In the genomic region with DNA sequence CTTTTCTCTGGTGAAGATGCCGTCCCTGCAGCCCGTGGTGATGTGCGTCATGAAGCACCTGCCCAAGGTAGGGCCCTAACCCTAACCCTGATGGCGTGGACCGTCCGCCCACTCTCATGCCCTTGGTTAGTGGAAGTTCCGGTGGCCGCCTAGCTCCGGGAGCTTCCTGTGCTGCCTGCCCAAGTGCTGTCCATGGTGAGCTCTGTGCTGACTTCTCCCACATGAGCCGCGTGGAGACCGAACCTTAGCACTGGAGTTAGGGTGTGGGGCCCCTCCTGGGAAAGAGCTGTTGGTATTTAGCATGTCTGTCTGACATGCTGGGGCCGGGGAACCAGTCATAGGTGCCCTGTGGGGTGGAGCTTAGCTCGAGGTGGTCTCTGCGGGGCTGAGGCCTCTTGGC, we compare ENCODE assay signal across 9 cellular contexts. TPM values are rescaled to one million over a fixed set of nuclear protein-coding genes. Genes with fewer than 3 reads are reported as not detected.
DNase-seq lines count a peak whose midpoint lies in the region; ATAC-seq, FAIRE-seq and TF ChIP-seq lines count a peak whose summit lies in the region.
"Had no signal": no experiment of that assay in that cellular context is flagged by ENCODE, and none has a peak within 500 bp of the region (broad histone marks: within the 10 kb centered on the region; RNA-seq: fewer than 3 reads in every experiment).

No MANE protein-coding gene starts in this region.

- peak overlapping the region; percentile 84 to 91 (median 86) for H3K4me3 Mint-ChIP-seq in brain

- no peaks in the 10 kb centered on the region for H3K9me3 ChIP-seq in mucosa of rectum (ENCODE audit: control insufficient read depth in 2 of 2, low read length in 2 of 2)

- H3K36me3 ChIP-seq in mucosa of rectum (ENCODE audit: control insufficient read depth in 2 of 2, insufficient read depth in 2 of 2, low read length in 2 of 2), result peaks cover 12 to 17% of the 10 kb centered on the region in 2 donors

- no peak for ATAC-seq in HG03045 (IDR thresholded peaks at IDR 0.05; ENCODE audit: unreplicated experiment)
- no peak for ATAC-seq in HG02763 (IDR thresholded peaks at IDR 0.05; ENCODE audit: unreplicated experiment)

- peaks cover 4% of the 10 kb centered on the region for H3K27me3 Mint-ChIP-seq in brain

- H3K27me3 ChIP-seq in mucosa of rectum (ENCODE audit: control insufficient read depth in 2 of 2, insufficient read depth in 2 of 2, low read length in 2 of 2), result no peaks in the 10 kb centered on the region

- TF ChIP-seq CTCF in 22Rv1 (IDR thresholded peaks at IDR 0.05) (no peak), HFF-Myc (IDR thresholded peaks at IDR 0.05; ENCODE audit: low read depth, low read length, missing control alignments) (no peak), brain (conservative IDR thresholded peaks at IDR 0.05) (no peak)

- no peaks in the 10 kb centered on the region for H3K9me3 Mint-ChIP-seq in brain

- H3K27ac ChIP-seq in 22Rv1 (peak overlapping the region; percentile 94), mucosa of rectum (ENCODE audit: low read depth in 2 of 2, low read length in 2 of 2) (no peak overlapping the region)

- H3K36me3 Mint-ChIP-seq in brain, result peaks cover 21% of the 10 kb centered on the region

- no peak for DNase-seq in HFF-Myc (ENCODE audit: extremely low read depth, low read depth)
- DNase-seq in pons (ENCODE audit: low spot score), result no peak
- DNase-seq in GM19239 (ENCODE audit: insufficient read length, low spot score), result no peak

- peaks cover 20% of the 10 kb centered on the region for H3K4me1 Mint-ChIP-seq in brain

- H3K4me1 ChIP-seq in mucosa of rectum (ENCODE audit: control insufficient read depth in 2 of 2, insufficient read depth in 2 of 2, low read length in 2 of 2), result peaks cover 21 to 22% of the 10 kb centered on the region in 2 donors

- H3K9ac ChIP-seq in mucosa of rectum (ENCODE audit: low read depth in 1 of 2, low read length in 2 of 2), result peak overlapping the region in 1 of 2 donors; percentile 81

- H3K4me3 ChIP-seq in HFF-Myc (replicated peaks; ENCODE audit: low read depth, low read length) (peak overlapping the region; percentile 97), mucosa of rectum (ENCODE audit: low read length in 2 of 2) (peak overlapping the region; percentile 68 to 87)

- no peak for FAIRE-seq in GM19239 (lab: Jason Lieb, UNC)

- H3K27ac Mint-ChIP-seq in brain, result peak overlapping the region in 1 of 5 experiments; percentile 52

RNA-seq across cellular contexts. Expression of a gene that starts 1.2 kb away (rescaled TPM):
- 89.9 TPM for polyA plus RNA-seq in brain (ENCODE audit: insufficient read depth, low read depth, low replicate concordance)

RNA-seq across cellular contexts. Expression of a gene that starts 5.3 kb away (rescaled TPM):
- not detected for polyA plus RNA-seq in brain (ENCODE audit: insufficient read depth, low read depth, low replicate concordance)
- polyA plus RNA-seq: esophagus had no signal

RNA-seq across cellular contexts. Expression of a gene that starts 15.3 kb away (rescaled TPM):
- polyA plus RNA-seq in brain (ENCODE audit: insufficient read depth, low read depth, low replicate concordance), result 1,134 TPM

RNA-seq across cellular contexts. Expression of a gene that starts 21.2 kb away (rescaled TPM):
- polyA plus RNA-seq in brain (ENCODE audit: insufficient read depth, low read depth, low replicate concordance), result 1.9 TPM

RNA-seq across cellular contexts. Expression of a gene that starts 25.7 kb away (rescaled TPM):
- polyA plus RNA-seq in brain (ENCODE audit: insufficient read depth, low read depth, low replicate concordance), result not detected
